In the genomic region with DNA sequence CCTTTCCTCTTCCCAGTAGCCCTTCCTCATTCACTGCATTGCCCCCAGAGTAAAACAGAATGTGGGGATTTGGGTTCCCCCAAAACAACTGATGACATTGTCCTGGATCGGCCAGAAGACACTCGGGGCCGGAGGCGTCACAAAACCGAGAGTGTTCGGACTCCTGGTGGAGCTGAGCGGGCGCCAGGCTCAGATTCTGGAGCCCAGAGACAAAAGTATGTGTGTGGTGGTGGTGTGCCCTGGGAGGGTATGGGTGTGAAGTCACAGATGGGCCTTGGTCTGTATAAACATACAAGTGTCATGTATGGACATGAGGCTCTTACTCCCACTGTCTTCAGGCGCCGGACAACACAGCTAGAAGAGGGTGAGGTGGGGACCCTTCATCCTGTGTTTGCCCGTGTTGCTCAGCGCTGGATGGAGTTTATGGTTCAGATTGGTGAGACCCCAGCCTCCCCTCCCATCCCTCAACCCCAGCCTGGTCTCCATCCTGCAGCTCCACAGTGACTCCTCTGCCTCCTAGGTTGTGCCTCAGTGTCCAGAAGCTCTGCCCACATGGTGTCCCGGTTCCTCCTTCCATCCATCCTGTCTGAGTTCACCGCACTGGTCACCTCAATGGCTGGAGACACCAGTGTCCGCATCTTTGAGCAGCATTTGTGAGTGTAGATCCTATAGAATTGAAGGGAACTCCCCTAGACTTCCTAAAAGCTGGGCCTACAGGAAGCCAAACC, we compare ENCODE assay signal across 1 cellular context.
TF ChIP-seq lines count a peak whose summit lies in the region.

No MANE protein-coding gene starts in this region.

TF ChIP-seq in K562, 482 proteins besides CTCF, POLR2A, EP300 and RAD21:
- TF ChIP-seq BDP1 (IDR thresholded peaks at IDR 0.05; ENCODE audit: insufficient read depth, insufficient read length) (no peak), CTBP1 (IDR thresholded peaks at IDR 0.05; ENCODE audit: borderline replicate concordance) (no peak), ARID4B (CRISPR knock-in tag; IDR thresholded peaks at IDR 0.05) (0 out of 2 replicates have a peak, but pooled peaks have one; percentile 20)
